19 cellular contexts compared by ENCODE assay signal in genomic region chr7:85875398-85875797, GRCh38.
"Had no signal": no experiment of that assay in that cellular context is flagged by ENCODE, and none has a peak within 500 bp of the region (broad histone marks: within the 10 kb centered on the region; RNA-seq: fewer than 3 reads in every experiment).

No MANE protein-coding gene starts in this region.

- H3K4me1 ChIP-seq: SJSA1 had no signal

- H3K36me3 ChIP-seq: SJSA1 had no signal

- H3K27me3 ChIP-seq: SJSA1 had no signal

- H3K27ac ChIP-seq: SJSA1, SK-N-MC had no signal

- DNase-seq: KBM-7, MV-4-11, NCI-H1048, NCI-H1105, NCI-H1417, NCI-H1436 treated with DMSO at 0.1 percent for 48 hours, NCI-H1694, NCI-H187 treated with DMSO at 0.1 percent for 48 hours, NCI-H2029 treated with DMSO at 0.1 percent for 48 hours, NCI-H2227 treated with DMSO at 0.1 percent for 48 hours, NCI-H510A, NCI-H524 treated with DMSO at 0.1 percent for 48 hours, NCI-H69, NCI-H774, Right ventricle myocardium superior, RPMI8226, SIG-M5 had no signal

- H3K9me3 ChIP-seq: SJSA1 had no signal

- H3K4me3 ChIP-seq: SJSA1, SK-N-MC had no signal
